8 cellular contexts compared by ENCODE assay signal in genomic region chr2:152647417-152648010, GRCh38.
DNase-seq lines count a peak whose midpoint lies in the region; ATAC-seq, FAIRE-seq and TF ChIP-seq lines count a peak whose summit lies in the region.

No MANE protein-coding gene starts in this region.

- in situ Hi-C loops in Panc1 (cut with HindIII; ENCODE audit: low pct_unique_long_range_greater_than_20kb, low sequenced_read_pairs): no loop called here

- H3K4me1 Mint-ChIP-seq in effector memory CD8-positive, alpha-beta T cell (ENCODE audit: low read depth in 2 of 2): no peaks in the 10 kb centered on the region

- no peaks in the 10 kb centered on the region for H3K27me3 ChIP-seq in Panc1 (ENCODE audit: control insufficient read depth, insufficient read depth, low read length)
- H3K27me3 ChIP-seq in gastroesophageal sphincter: no peaks in the 10 kb centered on the region

- BruUV-seq in Panc1 (replicated peaks; lab: Mats Ljungman, UMichigan): no TSS peak

- WGBS in gastroesophageal sphincter (ENCODE audit: low coverage in 1 of 2), 2 donors: 23 to 43% methylated on average over 8 to 9 of the region's 10 CpGs

- TF ChIP-seq CTCF in Panc1 (IDR thresholded peaks at IDR 0.05) (no peak), gastroesophageal sphincter (IDR thresholded peaks at IDR 0.05) (no peak)

- H3K4me3 ChIP-seq in Panc1 (ENCODE audit: low read depth in 2 of 2, low read length in 2 of 2) (no peak overlapping the region), gastroesophageal sphincter (no peak overlapping the region)

- H3K36me3 ChIP-seq in Panc1 (ENCODE audit: control insufficient read depth, insufficient read depth, low read length): peaks cover 10% of the 10 kb centered on the region
- H3K36me3 ChIP-seq in gastroesophageal sphincter: peaks cover 0 to 42% of the 10 kb centered on the region in 2 donors

- H3K27me3 Mint-ChIP-seq in effector memory CD8-positive, alpha-beta T cell: no peaks in the 10 kb centered on the region

- intact Hi-C loops in Panc1 (cut with micrococcal nuclease; ENCODE audit: unreplicated experiment) (no loop called here), posterior vena cava (cut with DNase I) (no loop called here)

- H3K27ac ChIP-seq in Panc1 (ENCODE audit: low read length) (no peak overlapping the region), gastroesophageal sphincter (peak overlapping the region in 3 of 4 donors; percentile 30 to 52 (median 36))

- H3K4me3 Mint-ChIP-seq in effector memory CD8-positive, alpha-beta T cell: no peak overlapping the region

- no peak for FAIRE-seq in GM12891 (lab: Jason Lieb, UNC)

- DNase-seq in GM04504 (ENCODE audit: low read depth) (peak; percentile 28), Panc1 (ENCODE audit: low read depth, low spot score) (no peak), posterior vena cava (ENCODE audit: low spot score) (peak; percentile 86), GM12891 (ENCODE audit: insufficient read length, low spot score) (no peak)
- DNase-seq in effector memory CD8-positive, alpha-beta T cell: no peak
- DNase-seq in stimulated activated CD4-positive, alpha-beta T cell treated with anti-CD3 and anti-CD28 coated beads, Interleukin-2, amount 100 ng/mL, for 48 hours: no peak

- no peaks in the 10 kb centered on the region for H3K9me3 Mint-ChIP-seq in effector memory CD8-positive, alpha-beta T cell

- TF ChIP-seq EP300 in gastroesophageal sphincter (IDR thresholded peaks at IDR 0.05): no peak

- POLR2A ChIA-PET in Panc1 (lab: Charles Lee): no interaction called here

- H3K9me3 ChIP-seq in Panc1 (ENCODE audit: control insufficient read depth, insufficient read depth, low read depth, low read length): no peaks in the 10 kb centered on the region
- no peaks in the 10 kb centered on the region for H3K9me3 ChIP-seq in gastroesophageal sphincter

- CTCF ChIA-PET in Panc1 (lab: Charles Lee): interaction anchor here (1.7 kb wide), 1 partner anchor 471 kb away, joined by 3 read pairs; the partner anchor contains the start of gene STAM2

- peaks cover 3% of the 10 kb centered on the region for H3K36me3 Mint-ChIP-seq in effector memory CD8-positive, alpha-beta T cell (ENCODE audit: insufficient read depth)

- peak overlapping the region in 1 of 2 donors; percentile 61 for H3K27ac Mint-ChIP-seq in effector memory CD8-positive, alpha-beta T cell

- H3K4me1 ChIP-seq in Panc1 (ENCODE audit: control insufficient read depth, insufficient read depth, low read length) (peaks cover 20% of the 10 kb centered on the region), gastroesophageal sphincter (peaks cover 0 to 24% (median 5%) of the 10 kb centered on the region in 3 donors)

- ATAC-seq in Panc1 (0 out of 2 replicates have a peak, but pooled peaks have one; percentile 19), gastroesophageal sphincter (no peak), GM21529 (IDR thresholded peaks at IDR 0.05; ENCODE audit: unreplicated experiment) (no peak)
- no peak for ATAC-seq in effector memory CD8-positive, alpha-beta T cell (replicated peaks)

- TF ChIP-seq POLR2A in gastroesophageal sphincter (IDR thresholded peaks at IDR 0.05): no peak
- no peak for TF ChIP-seq POLR2A in GM12891 (IDR thresholded peaks at IDR 0.05; ENCODE audit: low read depth, low read length)

TF ChIP-seq in GM12891, 5 proteins besides CTCF, POLR2A, EP300 and RAD21:
- TF ChIP-seq POLR2AphosphoS5 (IDR thresholded peaks at IDR 0.05; ENCODE audit: low read depth, low read length) (no peak; the same call in 1 of the 2 replicates), TAF1 (IDR thresholded peaks at IDR 0.05; ENCODE audit: low read depth, low read length) (no peak), SPI1 (IDR thresholded peaks at IDR 0.05; ENCODE audit: low read depth, low read length) (no peak), PAX5 (IDR thresholded peaks at IDR 0.05; ENCODE audit: insufficient read depth, low read length, severe bottlenecking) (no peak), POU2F2 (IDR thresholded peaks at IDR 0.05; ENCODE audit: low read depth, low read length) (no peak)

Comparison
In these comparisons a context has a peak if more than half of its experiments do, and no peak if none do; other contexts are left out.
1. DNase-seq: peak in GM04504 (single experiment) and posterior vena cava (single experiment); none in Panc1 (single experiment), effector memory CD8-positive, alpha-beta T cell (0 of 3), GM12891 (single experiment) and stimulated activated CD4-positive, alpha-beta T cell treated with anti-CD3 and anti-CD28 coated beads, Interleukin-2, amount 100 ng/mL, for 48 hours (0 of 2).